Comparison of ENCODE assay signal across 16 cellular contexts in the genomic region with DNA sequence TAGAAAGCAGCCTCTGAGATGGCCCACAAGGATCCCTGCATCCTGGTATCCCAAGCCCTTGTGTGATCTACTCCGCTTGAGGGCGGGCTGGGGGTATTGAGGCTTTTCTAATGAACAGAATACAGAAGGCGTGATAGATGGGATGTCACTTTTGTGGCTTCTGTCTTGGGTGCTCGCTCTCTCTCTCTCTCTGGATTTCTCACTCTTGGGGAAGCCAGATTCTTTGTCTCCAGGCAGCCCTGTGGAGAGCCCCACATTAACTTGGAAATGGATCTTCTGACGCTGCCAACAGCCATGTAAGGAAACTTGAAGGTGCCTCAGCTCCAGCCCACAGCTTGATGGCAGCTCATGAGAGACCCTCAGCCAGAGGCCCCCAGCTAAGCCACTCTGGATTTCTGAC. TPM values are rescaled to one million over a fixed set of nuclear protein-coding genes. Genes with fewer than 3 reads are reported as not detected.
DNase-seq lines count a peak whose midpoint lies in the region; TF ChIP-seq lines count a peak whose summit lies in the region.
"Had no signal": no experiment of that assay in that cellular context is flagged by ENCODE, and none has a peak within 500 bp of the region (broad histone marks: within the 10 kb centered on the region; RNA-seq: fewer than 3 reads in every experiment).

No MANE protein-coding gene starts in this region.

- DNase-seq in ELF-1 (ENCODE audit: low read depth, low spot score) (peak; percentile 11), spleen (no peak), cerebellar nuclear complex (lab: John Stamatoyannopoulos, UW) (no peak), NCI-H446 treated with DMSO at 0.1 percent for 48 hours (lab: John Stamatoyannopoulos, UW) (no peak), SW 1271 (lab: John Stamatoyannopoulos, UW) (no peak)
- DNase-seq in activated CD4-positive, alpha-beta memory T cell treated with anti-CD3 and anti-CD28 coated beads, Interleukin-2, amount 10 ng/mL, durations not matched to agents 7 days and 5 days, result no peak
- DNase-seq: H9, NCI-H1436, NCI-H2029 treated with DMSO at 0.1 percent for 48 hours, NCI-H524, SHP77 had no signal

- H3K79me2 ChIP-seq in KMS-11 (ENCODE audit: insufficient read depth, low read depth), result no peaks in the 10 kb centered on the region
- peaks cover 21% of the 10 kb centered on the region for H3K79me2 ChIP-seq in SU-DHL-6 (ENCODE audit: insufficient read depth, low read length)

- 81 to 88% (median 84%) methylated on average over 5 of the region's 5 CpGs for WGBS in spleen, 5 donors

- H3K9me3 ChIP-seq in SU-DHL-6 (ENCODE audit: insufficient read depth, low read length), result no peaks in the 10 kb centered on the region
- no peaks in the 10 kb centered on the region for H3K9me3 ChIP-seq in spleen

- H3K9me3 Mint-ChIP-seq in activated CD4-positive, alpha-beta memory T cell treated with anti-CD3 and anti-CD28 coated beads, Interleukin-2, amount 10 ng/mL, durations not matched to agents 7 days and 5 days, result no peaks in the 10 kb centered on the region
- H3K9me3 Mint-ChIP-seq: T-helper 1 cell treated with Interleukin-12 subunit alpha and Interleukin-12 subunit beta and Interleukin-4 antibody, amounts not matched to agents 30 μg/mL and 1 μg/mL, for 36 hours had no signal

- H3F3A ChIP-seq in SU-DHL-6 (ENCODE audit: insufficient read depth), result peaks cover 66% of the 10 kb centered on the region

- no peak overlapping the region for H3K27ac Mint-ChIP-seq in activated CD4-positive, alpha-beta memory T cell treated with anti-CD3 and anti-CD28 coated beads, Interleukin-2, amount 10 ng/mL, durations not matched to agents 7 days and 5 days
- H3K27ac Mint-ChIP-seq: H9; T-helper 1 cell treated with Interleukin-12 subunit alpha and Interleukin-12 subunit beta and Interleukin-4 antibody, amounts not matched to agents 30 μg/mL and 1 μg/mL, for 36 hours had no signal

- H3K4me2 ChIP-seq in KMS-11 (peak overlapping the region; percentile 59), SU-DHL-6 (ENCODE audit: low read depth, low read length, poor library complexity, severe bottlenecking) (peak overlapping the region; percentile 94)

- POLR2A ChIA-PET in activated CD4-positive, alpha-beta memory T cell treated with anti-CD3 and anti-CD28 coated beads, Interleukin-2, amount 10 ng/mL, durations not matched to agents 7 days and 5 days (lab: Charles Lee), result no interaction called here

- TF ChIP-seq CTCF in KMS-11 (conservative IDR thresholded peaks at IDR 0.05; ENCODE audit: low read depth, low read length) (no peak), SU-DHL-6 (IDR thresholded peaks at IDR 0.05; ENCODE audit: insufficient read depth, low read length, poor library complexity, severe bottlenecking) (no peak), spleen (IDR thresholded peaks at IDR 0.05 in 8 of 11, conservative IDR thresholded peaks at IDR 0.05 in 3 of 11) (no peak)

- no peaks in the 10 kb centered on the region for H3K27me3 ChIP-seq in KMS-11 (ENCODE audit: insufficient read depth, low read depth)
- no peaks in the 10 kb centered on the region for H3K27me3 ChIP-seq in SU-DHL-6 (ENCODE audit: low read length)
- no peaks in the 10 kb centered on the region for H3K27me3 ChIP-seq in spleen (replicated peaks in 1 of 7)

- H2AFZ ChIP-seq in KMS-11 (ENCODE audit: low read depth) (peak overlapping the region; percentile 49; the same call in 1 of the 2 replicates), SU-DHL-6 (ENCODE audit: low read depth, low read length, severe bottlenecking) (no peak overlapping the region)

- no peak for TF ChIP-seq POLR2A in spleen (IDR thresholded peaks at IDR 0.05)

- no peaks in the 10 kb centered on the region for H3K36me3 Mint-ChIP-seq in activated CD4-positive, alpha-beta memory T cell treated with anti-CD3 and anti-CD28 coated beads, Interleukin-2, amount 10 ng/mL, durations not matched to agents 7 days and 5 days (ENCODE audit: low read depth)

- H3K4me1 ChIP-seq in KMS-11 (ENCODE audit: low read depth, poor library complexity, severe bottlenecking) (peaks cover 42% of the 10 kb centered on the region), spleen (peaks cover 1 to 66% (median 25%) of the 10 kb centered on the region in 6 donors)

- H3K9me2 ChIP-seq in SU-DHL-6 (replicated peaks; ENCODE audit: insufficient read depth, low read length), result no peaks in the 10 kb centered on the region

- H3K4me3 Mint-ChIP-seq in activated CD4-positive, alpha-beta memory T cell treated with anti-CD3 and anti-CD28 coated beads, Interleukin-2, amount 10 ng/mL, durations not matched to agents 7 days and 5 days, result no peak overlapping the region
- H3K4me3 Mint-ChIP-seq: H9; T-helper 1 cell treated with Interleukin-12 subunit alpha and Interleukin-12 subunit beta and Interleukin-4 antibody, amounts not matched to agents 30 μg/mL and 1 μg/mL, for 36 hours had no signal

- H3K9ac ChIP-seq in KMS-11 (no peak overlapping the region), SU-DHL-6 (ENCODE audit: low read length) (peak overlapping the region; percentile 70)

- H4K20me1 ChIP-seq in KMS-11 (ENCODE audit: insufficient read depth) (no peaks in the 10 kb centered on the region), SU-DHL-6 (ENCODE audit: low read depth, low read length) (no peaks in the 10 kb centered on the region)

- intact Hi-C loops in spleen (cut with DNase I; ENCODE audit: low total_unique reads), result no loop called here

- peaks cover 28% of the 10 kb centered on the region for H3K27me3 Mint-ChIP-seq in activated CD4-positive, alpha-beta memory T cell treated with anti-CD3 and anti-CD28 coated beads, Interleukin-2, amount 10 ng/mL, durations not matched to agents 7 days and 5 days

- peaks cover 3% of the 10 kb centered on the region for H3K4me1 Mint-ChIP-seq in activated CD4-positive, alpha-beta memory T cell treated with anti-CD3 and anti-CD28 coated beads, Interleukin-2, amount 10 ng/mL, durations not matched to agents 7 days and 5 days

- H3K27ac ChIP-seq in KMS-11 (0 out of 2 replicates have a peak overlapping the region, but pooled peaks have one; percentile 30), SU-DHL-6 (ENCODE audit: low read depth, low read length) (peak overlapping the region; percentile 99), spleen (peak overlapping the region in 7 of 8 donors; percentile 30 to 89 (median 67))

- CTCF ChIA-PET in activated CD4-positive, alpha-beta memory T cell treated with anti-CD3 and anti-CD28 coated beads, Interleukin-2, amount 10 ng/mL, durations not matched to agents 7 days and 5 days (lab: Charles Lee), result interaction anchor here (0.7 kb wide), 1 partner anchor 126 kb away, joined by 3 read pairs; no protein-coding TSS in a partner anchor

- no peaks in the 10 kb centered on the region for H3K36me3 ChIP-seq in KMS-11 (ENCODE audit: insufficient read depth)
- no peaks in the 10 kb centered on the region for H3K36me3 ChIP-seq in SU-DHL-6 (ENCODE audit: low read length)
- H3K36me3 ChIP-seq in spleen, result no peaks in the 10 kb centered on the region

- H3K4me3 ChIP-seq in KMS-11 (IDR thresholded peaks at IDR 0.05; ENCODE audit: insufficient read depth, low read depth, low read length) (no peak overlapping the region), SU-DHL-6 (ENCODE audit: insufficient read depth, low read length, poor library complexity, severe bottlenecking) (peak overlapping the region; percentile 31), spleen (no peak overlapping the region)

RNA-seq across cellular contexts. Expression of gene SEC62, which starts 26.9 kb away (rescaled TPM):
- 100 to 1,000 TPM in 4 of 7 donors, 10 to 100 TPM in 3; 56.8 to 178 (median 132) TPM for total RNA-seq in spleen
- polyA plus RNA-seq in spleen, result 100 to 1,000 TPM in 1 of 3 donors, 10 to 100 TPM in 2; 32.8 to 117 (median 68.1) TPM
- total RNA-seq in activated CD4-positive, alpha-beta memory T cell treated with anti-CD3 and anti-CD28 coated beads, Interleukin-2, amount 10 ng/mL, durations not matched to agents 7 days and 5 days, result 10 to 100 TPM; 53.7 to 57.9 TPM

RNA-seq across cellular contexts. Expression of gene SAMD7, which starts 28.4 kb away (rescaled TPM):
- total RNA-seq in spleen, result not detected
- polyA plus RNA-seq in spleen, result under 1 TPM; 0.03 to 0.08 (median 0.04) TPM
- not detected for total RNA-seq in activated CD4-positive, alpha-beta memory T cell treated with anti-CD3 and anti-CD28 coated beads, Interleukin-2, amount 10 ng/mL, durations not matched to agents 7 days and 5 days
- total RNA-seq: A673, H9, HT-29 had no signal

Comparison
In these comparisons a context has a peak if more than half of its experiments do, and no peak if none do; other contexts are left out.
1. H3K27ac ChIP-seq: peak in every context shown above with its lines; median percentile 99 in SU-DHL-6; 67 in spleen; 30 in KMS-11.